1 cellular context compared by ENCODE assay signal in genomic region chr7:99438573-99439480, GRCh38.
TF ChIP-seq lines count a peak whose summit lies in the region.

Gene CPSF4, plus strand, starts transcription at chr7:99438943. Its CDS starts 140 bp downstream, at chr7:99439083.
Gene PTCD1, minus strand, starts transcription at chr7:99438798. Its CDS starts 3,556 bp downstream, at chr7:99435242.

TF ChIP-seq in WTC11, 78 proteins besides CTCF, POLR2A, EP300 and RAD21 (continued from another document):
- no peak for TF ChIP-seq STAT6 (CRISPR knock-in tag; conservative IDR thresholded peaks at IDR 0.05; ENCODE audit: low read depth)
- peak; percentile 93 for TF ChIP-seq HMGXB4 (CRISPR knock-in tag; IDR thresholded peaks at IDR 0.05)
- peak; percentile 83; the same call in 1 of the 2 replicates for TF ChIP-seq ARID4B (CRISPR knock-in tag; IDR thresholded peaks at IDR 0.05; ENCODE audit: borderline replicate concordance)
- TF ChIP-seq ZBTB21 (CRISPR knock-in tag; IDR thresholded peaks at IDR 0.05; ENCODE audit: borderline replicate concordance): no peak
- TF ChIP-seq FOXP4 (CRISPR knock-in tag; IDR thresholded peaks at IDR 0.05): peak; percentile 68
- no peak for TF ChIP-seq AFF4 (CRISPR knock-in tag; IDR thresholded peaks at IDR 0.05; ENCODE audit: borderline replicate concordance)
- 0 out of 2 replicates have a peak, but pooled peaks have one; percentile 3 for TF ChIP-seq ZMAT4 (CRISPR knock-in tag; IDR thresholded peaks at IDR 0.05)
- no peak for TF ChIP-seq ELF4 (CRISPR knock-in tag; IDR thresholded peaks at IDR 0.05; ENCODE audit: low read depth)
- no peak for TF ChIP-seq TEAD4 (CRISPR knock-in tag; IDR thresholded peaks at IDR 0.05)
- no peak for TF ChIP-seq KAT7 (CRISPR knock-in tag; IDR thresholded peaks at IDR 0.05; ENCODE audit: borderline replicate concordance)
- peak; percentile 87 for TF ChIP-seq ZNF263 (CRISPR knock-in tag; IDR thresholded peaks at IDR 0.05; ENCODE audit: low read depth)
- peak; percentile 42; the same call in 1 of the 2 replicates for TF ChIP-seq USF2 (CRISPR knock-in tag; IDR thresholded peaks at IDR 0.05)
- TF ChIP-seq CREB1 (CRISPR knock-in tag; IDR thresholded peaks at IDR 0.05): no peak
- TF ChIP-seq CBFB (CRISPR knock-in tag; IDR thresholded peaks at IDR 0.05; ENCODE audit: low read depth): peak; percentile 80; the same call in 1 of the 2 replicates
- TF ChIP-seq PRRX2 (CRISPR knock-in tag; IDR thresholded peaks at IDR 0.05): no peak
- TF ChIP-seq ZNF512 (CRISPR knock-in tag; IDR thresholded peaks at IDR 0.05; ENCODE audit: borderline replicate concordance): no peak
- TF ChIP-seq MXD4 (CRISPR knock-in tag; IDR thresholded peaks at IDR 0.05; ENCODE audit: borderline replicate concordance): no peak
- TF ChIP-seq GTF2I (CRISPR knock-in tag; conservative IDR thresholded peaks at IDR 0.05): no peak
- TF ChIP-seq TP53 (CRISPR knock-in tag; IDR thresholded peaks at IDR 0.05): 0 out of 2 replicates have a peak, but pooled peaks have one; percentile 25
- TF ChIP-seq ZNF532 (CRISPR knock-in tag; IDR thresholded peaks at IDR 0.05; ENCODE audit: borderline replicate concordance): no peak
- TF ChIP-seq RORB (CRISPR knock-in tag; IDR thresholded peaks at IDR 0.05): no peak
- TF ChIP-seq GABPB1 (CRISPR knock-in tag; IDR thresholded peaks at IDR 0.05): peak; percentile 67; the same call in 1 of the 2 replicates
